Comparison of ENCODE assay signal across 1 cellular context in genomic region chr4:77579406-77580076, GRCh38.
TF ChIP-seq lines count a peak whose summit lies in the region.

No MANE protein-coding gene starts in this region.

TF ChIP-seq in SK-N-SH, 30 proteins besides CTCF, POLR2A, EP300 and RAD21 (continued from another document):
- TF ChIP-seq, protein P1, sequence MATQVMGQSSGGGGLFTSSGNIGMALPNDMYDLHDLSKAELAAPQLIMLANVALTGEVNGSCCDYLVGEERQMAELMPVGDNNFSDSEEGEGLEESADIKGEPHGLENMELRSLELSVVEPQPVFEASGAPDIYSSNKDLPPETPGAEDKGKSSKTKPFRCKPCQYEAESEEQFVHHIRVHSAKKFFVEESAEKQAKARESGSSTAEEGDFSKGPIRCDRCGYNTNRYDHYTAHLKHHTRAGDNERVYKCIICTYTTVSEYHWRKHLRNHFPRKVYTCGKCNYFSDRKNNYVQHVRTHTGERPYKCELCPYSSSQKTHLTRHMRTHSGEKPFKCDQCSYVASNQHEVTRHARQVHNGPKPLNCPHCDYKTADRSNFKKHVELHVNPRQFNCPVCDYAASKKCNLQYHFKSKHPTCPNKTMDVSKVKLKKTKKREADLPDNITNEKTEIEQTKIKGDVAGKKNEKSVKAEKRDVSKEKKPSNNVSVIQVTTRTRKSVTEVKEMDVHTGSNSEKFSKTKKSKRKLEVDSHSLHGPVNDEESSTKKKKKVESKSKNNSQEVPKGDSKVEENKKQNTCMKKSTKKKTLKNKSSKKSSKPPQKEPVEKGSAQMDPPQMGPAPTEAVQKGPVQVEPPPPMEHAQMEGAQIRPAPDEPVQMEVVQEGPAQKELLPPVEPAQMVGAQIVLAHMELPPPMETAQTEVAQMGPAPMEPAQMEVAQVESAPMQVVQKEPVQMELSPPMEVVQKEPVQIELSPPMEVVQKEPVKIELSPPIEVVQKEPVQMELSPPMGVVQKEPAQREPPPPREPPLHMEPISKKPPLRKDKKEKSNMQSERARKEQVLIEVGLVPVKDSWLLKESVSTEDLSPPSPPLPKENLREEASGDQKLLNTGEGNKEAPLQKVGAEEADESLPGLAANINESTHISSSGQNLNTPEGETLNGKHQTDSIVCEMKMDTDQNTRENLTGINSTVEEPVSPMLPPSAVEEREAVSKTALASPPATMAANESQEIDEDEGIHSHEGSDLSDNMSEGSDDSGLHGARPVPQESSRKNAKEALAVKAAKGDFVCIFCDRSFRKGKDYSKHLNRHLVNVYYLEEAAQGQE (IDR thresholded peaks at IDR 0.05; ENCODE audit: low read depth, low read length) = no peak
- no peak for TF ChIP-seq TAF1 (IDR thresholded peaks at IDR 0.05; ENCODE audit: borderline replicate concordance, low read depth, low read length)
- peak; percentile 80 for TF ChIP-seq PBX3 (IDR thresholded peaks at IDR 0.05)
- no peak for TF ChIP-seq CHD2 (IDR thresholded peaks at IDR 0.05; ENCODE audit: low read length, partially characterized antibody)
- no peak for TF ChIP-seq FOXM1 (IDR thresholded peaks at IDR 0.05; ENCODE audit: low read depth)
- TF ChIP-seq JUND (IDR thresholded peaks at IDR 0.05) = peak; percentile 47
- TF ChIP-seq, protein P2, sequence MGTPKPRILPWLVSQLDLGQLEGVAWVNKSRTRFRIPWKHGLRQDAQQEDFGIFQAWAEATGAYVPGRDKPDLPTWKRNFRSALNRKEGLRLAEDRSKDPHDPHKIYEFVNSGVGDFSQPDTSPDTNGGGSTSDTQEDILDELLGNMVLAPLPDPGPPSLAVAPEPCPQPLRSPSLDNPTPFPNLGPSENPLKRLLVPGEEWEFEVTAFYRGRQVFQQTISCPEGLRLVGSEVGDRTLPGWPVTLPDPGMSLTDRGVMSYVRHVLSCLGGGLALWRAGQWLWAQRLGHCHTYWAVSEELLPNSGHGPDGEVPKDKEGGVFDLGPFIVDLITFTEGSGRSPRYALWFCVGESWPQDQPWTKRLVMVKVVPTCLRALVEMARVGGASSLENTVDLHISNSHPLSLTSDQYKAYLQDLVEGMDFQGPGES (IDR thresholded peaks at IDR 0.05; ENCODE audit: low read depth, low read length) = no peak
- TF ChIP-seq EZH2phosphoT487 (IDR thresholded peaks at IDR 0.05; ENCODE audit: borderline replicate concordance, low read depth) = no peak
- no peak for TF ChIP-seq RFX5 (IDR thresholded peaks at IDR 0.05; ENCODE audit: low read length)
- TF ChIP-seq, protein P3, sequence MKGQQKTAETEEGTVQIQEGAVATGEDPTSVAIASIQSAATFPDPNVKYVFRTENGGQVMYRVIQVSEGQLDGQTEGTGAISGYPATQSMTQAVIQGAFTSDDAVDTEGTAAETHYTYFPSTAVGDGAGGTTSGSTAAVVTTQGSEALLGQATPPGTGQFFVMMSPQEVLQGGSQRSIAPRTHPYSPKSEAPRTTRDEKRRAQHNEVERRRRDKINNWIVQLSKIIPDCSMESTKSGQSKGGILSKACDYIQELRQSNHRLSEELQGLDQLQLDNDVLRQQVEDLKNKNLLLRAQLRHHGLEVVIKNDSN (IDR thresholded peaks at IDR 0.05; ENCODE audit: borderline replicate concordance, low read depth) = no peak
- TF ChIP-seq MXI1 (IDR thresholded peaks at IDR 0.05; ENCODE audit: low read depth, low read length) = no peak
- peak; percentile 53 for TF ChIP-seq NFIC (IDR thresholded peaks at IDR 0.05; ENCODE audit: borderline replicate concordance)
- TF ChIP-seq NRF1 (IDR thresholded peaks at IDR 0.05; ENCODE audit: low read depth, low read length) = no peak
- no peak for TF ChIP-seq GABPA (IDR thresholded peaks at IDR 0.05; ENCODE audit: low read depth)
- TF ChIP-seq, protein P4, sequence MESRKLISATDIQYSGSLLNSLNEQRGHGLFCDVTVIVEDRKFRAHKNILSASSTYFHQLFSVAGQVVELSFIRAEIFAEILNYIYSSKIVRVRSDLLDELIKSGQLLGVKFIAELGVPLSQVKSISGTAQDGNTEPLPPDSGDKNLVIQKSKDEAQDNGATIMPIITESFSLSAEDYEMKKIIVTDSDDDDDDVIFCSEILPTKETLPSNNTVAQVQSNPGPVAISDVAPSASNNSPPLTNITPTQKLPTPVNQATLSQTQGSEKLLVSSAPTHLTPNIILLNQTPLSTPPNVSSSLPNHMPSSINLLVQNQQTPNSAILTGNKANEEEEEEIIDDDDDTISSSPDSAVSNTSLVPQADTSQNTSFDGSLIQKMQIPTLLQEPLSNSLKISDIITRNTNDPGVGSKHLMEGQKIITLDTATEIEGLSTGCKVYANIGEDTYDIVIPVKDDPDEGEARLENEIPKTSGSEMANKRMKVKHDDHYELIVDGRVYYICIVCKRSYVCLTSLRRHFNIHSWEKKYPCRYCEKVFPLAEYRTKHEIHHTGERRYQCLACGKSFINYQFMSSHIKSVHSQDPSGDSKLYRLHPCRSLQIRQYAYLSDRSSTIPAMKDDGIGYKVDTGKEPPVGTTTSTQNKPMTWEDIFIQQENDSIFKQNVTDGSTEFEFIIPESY (IDR thresholded peaks at IDR 0.05; ENCODE audit: borderline replicate concordance, low read depth) = no peak
- no peak for TF ChIP-seq YY1 (IDR thresholded peaks at IDR 0.05; ENCODE audit: low read depth)
- peak; percentile 39; the same call in 1 of the 2 replicates for TF ChIP-seq MEF2A (IDR thresholded peaks at IDR 0.05; ENCODE audit: borderline replicate concordance, low read depth)
- TF ChIP-seq, protein P5, sequence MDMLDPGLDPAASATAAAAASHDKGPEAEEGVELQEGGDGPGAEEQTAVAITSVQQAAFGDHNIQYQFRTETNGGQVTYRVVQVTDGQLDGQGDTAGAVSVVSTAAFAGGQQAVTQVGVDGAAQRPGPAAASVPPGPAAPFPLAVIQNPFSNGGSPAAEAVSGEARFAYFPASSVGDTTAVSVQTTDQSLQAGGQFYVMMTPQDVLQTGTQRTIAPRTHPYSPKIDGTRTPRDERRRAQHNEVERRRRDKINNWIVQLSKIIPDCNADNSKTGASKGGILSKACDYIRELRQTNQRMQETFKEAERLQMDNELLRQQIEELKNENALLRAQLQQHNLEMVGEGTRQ (IDR thresholded peaks at IDR 0.05; ENCODE audit: borderline replicate concordance, low read depth, low read length) = no peak
- no peak for TF ChIP-seq ELF1 (IDR thresholded peaks at IDR 0.05)
- no peak for TF ChIP-seq MAX (IDR thresholded peaks at IDR 0.05; ENCODE audit: low read depth)
- TF ChIP-seq FOSL2 (IDR thresholded peaks at IDR 0.05; ENCODE audit: borderline replicate concordance, low read depth) = peak; percentile 69
- no peak for TF ChIP-seq FOXJ3 (CRISPR knock-in tag; IDR thresholded peaks at IDR 0.05)
